Comparison of ENCODE assay signal across 1 cellular context in genomic region chr7:5605775-5606174, GRCh38.
TF ChIP-seq lines count a peak whose summit lies in the region.

No MANE protein-coding gene starts in this region.

TF ChIP-seq in K562, 482 proteins besides CTCF, POLR2A, EP300 and RAD21:
- peak; percentile 58 for TF ChIP-seq POLR2G (IDR thresholded peaks at IDR 0.05; ENCODE audit: low read depth, low read length)
